Comparison of ENCODE assay signal across 8 cellular contexts in genomic region chr2:152715854-152716428, GRCh38. TPM values are rescaled to one million over a fixed set of nuclear protein-coding genes. Genes with fewer than 3 reads are reported as not detected.
DNase-seq lines count a peak whose midpoint lies in the region; ATAC-seq lines count a peak whose summit lies in the region.

No MANE protein-coding gene starts in this region.

- ATAC-seq in stimulated activated memory B cell treated with anti-CD40 and anti-IgM and Interleukin-4, amounts not matched to agents 10 μg/mL and 1 μg/mL and 100 μg/mL, for 72 hours: no peak

- WGBS in iPS DF 6.9 (ENCODE audit: insufficient coverage, insufficient read length): no CpG with 5 or more reads among the region's 8 CpGs

- POLR2A ChIA-PET in activated CD4-positive, alpha-beta memory T cell treated with anti-CD3 and anti-CD28 coated beads for 36 hours (lab: Charles Lee): interaction anchor here (1.3 to 3.4 kb wide), 4 partner anchors 10 to 22 kb away, joined by 4 to 32 read pairs (median 8); no protein-coding TSS in a partner anchor

- peak overlapping the region; percentile 91; the same call in 1 of the 2 replicates for H3K4me3 ChIP-seq in iPS DF 6.9 (ENCODE audit: low read length)

- H3K36me3 ChIP-seq in iPS DF 6.9 (ENCODE audit: control insufficient read depth, insufficient read depth, low read length): no peaks in the 10 kb centered on the region; the same call in 1 of the 2 replicates

- H3K4me3 Mint-ChIP-seq in activated T-cell treated with anti-CD3 and anti-CD28 coated beads, Interleukin-2, amount 50 U/mL, for 24 hours: peak overlapping the region; percentile 97
- peak overlapping the region; percentile 100 for H3K4me3 Mint-ChIP-seq in activated CD4-positive, alpha-beta memory T cell treated with anti-CD3 and anti-CD28 coated beads for 36 hours
- peak overlapping the region; percentile 89 for H3K4me3 Mint-ChIP-seq in stimulated activated memory B cell treated with anti-CD40 and anti-IgM and Interleukin-4, amounts not matched to agents 10 μg/mL and 1 μg/mL and 100 μg/mL, for 72 hours

- H3K27ac Mint-ChIP-seq in activated T-cell treated with anti-CD3 and anti-CD28 coated beads, Interleukin-2, amount 50 U/mL, for 24 hours: peak overlapping the region; percentile 100
- H3K27ac Mint-ChIP-seq in activated CD4-positive, alpha-beta memory T cell treated with anti-CD3 and anti-CD28 coated beads for 36 hours: peak overlapping the region; percentile 100
- H3K27ac Mint-ChIP-seq in stimulated activated memory B cell treated with anti-CD40 and anti-IgM and Interleukin-4, amounts not matched to agents 10 μg/mL and 1 μg/mL and 100 μg/mL, for 72 hours: peak overlapping the region; percentile 96

- no peak for DNase-seq in activated T-cell treated with anti-CD3 and anti-CD28 coated beads, Interleukin-2, amount 50 U/mL, for 24 hours
- DNase-seq in activated T-cell treated with anti-CD3 and anti-CD28 coated beads, Interleukin-2, amount 50 U/mL, for 1 hour: no peak
- peak; percentile 88 to 92 for DNase-seq in Kasumi-1 (lab: John Stamatoyannopoulos, UW)
- DNase-seq in activated CD4-positive, alpha-beta memory T cell treated with anti-CD3 and anti-CD28 coated beads for 36 hours: peak; percentile 48
- DNase-seq in iPS DF 6.9 (ENCODE audit: low read depth, low spot score): no peak
- DNase-seq in GM19238 (ENCODE audit: insufficient read length, low spot score): no peak
- no peak for DNase-seq in DMS79 (lab: John Stamatoyannopoulos, UW)

- H3K9me3 Mint-ChIP-seq in activated T-cell treated with anti-CD3 and anti-CD28 coated beads, Interleukin-2, amount 50 U/mL, for 24 hours: no peaks in the 10 kb centered on the region
- no peaks in the 10 kb centered on the region for H3K9me3 Mint-ChIP-seq in activated CD4-positive, alpha-beta memory T cell treated with anti-CD3 and anti-CD28 coated beads for 36 hours
- no peaks in the 10 kb centered on the region for H3K9me3 Mint-ChIP-seq in stimulated activated memory B cell treated with anti-CD40 and anti-IgM and Interleukin-4, amounts not matched to agents 10 μg/mL and 1 μg/mL and 100 μg/mL, for 72 hours

- H3K27me3 Mint-ChIP-seq in activated T-cell treated with anti-CD3 and anti-CD28 coated beads, Interleukin-2, amount 50 U/mL, for 24 hours: no peaks in the 10 kb centered on the region
- no peaks in the 10 kb centered on the region for H3K27me3 Mint-ChIP-seq in activated CD4-positive, alpha-beta memory T cell treated with anti-CD3 and anti-CD28 coated beads for 36 hours
- H3K27me3 Mint-ChIP-seq in stimulated activated memory B cell treated with anti-CD40 and anti-IgM and Interleukin-4, amounts not matched to agents 10 μg/mL and 1 μg/mL and 100 μg/mL, for 72 hours: no peaks in the 10 kb centered on the region

- H3K4me1 ChIP-seq in iPS DF 6.9 (ENCODE audit: control insufficient read depth, insufficient read depth, low read length): no peaks in the 10 kb centered on the region

- no peaks in the 10 kb centered on the region for H3K9me3 ChIP-seq in iPS DF 6.9 (ENCODE audit: control insufficient read depth, insufficient read depth, low read length)

- CTCF ChIA-PET in activated CD4-positive, alpha-beta memory T cell treated with anti-CD3 and anti-CD28 coated beads for 36 hours (lab: Charles Lee): interaction anchor here (0.8 to 2.9 kb wide), 8 partner anchors 9 to 539 kb away, joined by 3 to 10 read pairs (median 4); no protein-coding TSS in a partner anchor

- H3K36me3 Mint-ChIP-seq in activated T-cell treated with anti-CD3 and anti-CD28 coated beads, Interleukin-2, amount 50 U/mL, for 24 hours (ENCODE audit: low read depth): peaks cover 80% of the 10 kb centered on the region
- peaks cover 51% of the 10 kb centered on the region for H3K36me3 Mint-ChIP-seq in activated CD4-positive, alpha-beta memory T cell treated with anti-CD3 and anti-CD28 coated beads for 36 hours
- H3K36me3 Mint-ChIP-seq in stimulated activated memory B cell treated with anti-CD40 and anti-IgM and Interleukin-4, amounts not matched to agents 10 μg/mL and 1 μg/mL and 100 μg/mL, for 72 hours: peaks cover 18% of the 10 kb centered on the region

- intact Hi-C loops in activated CD4-positive, alpha-beta memory T cell treated with anti-CD3 and anti-CD28 coated beads for 36 hours (cut with micrococcal nuclease): loop anchor here (5.0 kb wide), 2 partner anchors 39 to 1429 kb away; partner anchors contain the start of gene NMI

- H3K27me3 ChIP-seq in iPS DF 6.9 (ENCODE audit: control insufficient read depth, insufficient read depth, low read length): no peaks in the 10 kb centered on the region

- peaks cover 59% of the 10 kb centered on the region for H3K4me1 Mint-ChIP-seq in activated T-cell treated with anti-CD3 and anti-CD28 coated beads, Interleukin-2, amount 50 U/mL, for 24 hours (ENCODE audit: low read depth)
- H3K4me1 Mint-ChIP-seq in activated CD4-positive, alpha-beta memory T cell treated with anti-CD3 and anti-CD28 coated beads for 36 hours (ENCODE audit: low read depth): peaks cover 62% of the 10 kb centered on the region
- H3K4me1 Mint-ChIP-seq in stimulated activated memory B cell treated with anti-CD40 and anti-IgM and Interleukin-4, amounts not matched to agents 10 μg/mL and 1 μg/mL and 100 μg/mL, for 72 hours: peaks cover 48% of the 10 kb centered on the region

- no peak overlapping the region for H3K27ac ChIP-seq in iPS DF 6.9 (ENCODE audit: low read length)

RNA-seq across cellular contexts. Expression of gene PRPF40A, which starts 1.3 kb away (rescaled TPM):
- 100 to 1,000 TPM; 128 to 138 TPM for total RNA-seq in activated CD4-positive, alpha-beta memory T cell treated with anti-CD3 and anti-CD28 coated beads for 36 hours

RNA-seq across cellular contexts. Expression of gene ARL6IP6, which starts 2.5 kb away (rescaled TPM):
- total RNA-seq in activated CD4-positive, alpha-beta memory T cell treated with anti-CD3 and anti-CD28 coated beads for 36 hours: 10 to 100 TPM; 27.9 to 29.1 TPM

Comparison
In these comparisons a context has a peak if more than half of its experiments do, and no peak if none do; other contexts are left out.
1. DNase-seq: peak in Kasumi-1 (2 of 2) and activated CD4-positive, alpha-beta memory T cell treated with anti-CD3 and anti-CD28 coated beads for 36 hours (single experiment); none in activated T-cell treated with anti-CD3 and anti-CD28 coated beads, Interleukin-2, amount 50 U/mL, for 24 hours (single experiment), activated T-cell treated with anti-CD3 and anti-CD28 coated beads, Interleukin-2, amount 50 U/mL, for 1 hour (single experiment), iPS DF 6.9 (single experiment), GM19238 (single experiment) and DMS79 (single experiment).
2. Peak in every context shown above with its lines, with median percentiles within 50 percentile points of each other: H3K27ac Mint-ChIP-seq and H3K4me3 Mint-ChIP-seq.